Comparison of ENCODE assay signal across 22 cellular contexts in genomic region chr7:98294326-98294725, GRCh38. TPM values are rescaled to one million over a fixed set of nuclear protein-coding genes. Genes with fewer than 3 reads are reported as not detected.
DNase-seq lines count a peak whose midpoint lies in the region; ATAC-seq, FAIRE-seq and TF ChIP-seq lines count a peak whose summit lies in the region.
"Had no signal": no experiment of that assay in that cellular context is flagged by ENCODE, and none has a peak within 500 bp of the region (broad histone marks: within the 10 kb centered on the region; RNA-seq: fewer than 3 reads in every experiment).

No MANE protein-coding gene starts in this region.

- H4K20me1 ChIP-seq in GM23338 (replicated peaks; ENCODE audit: insufficient read depth) = peaks cover 22% of the 10 kb centered on the region; the same call in 1 of the 2 replicates
- H4K20me1 ChIP-seq in PC-9 (ENCODE audit: insufficient read depth) = peaks cover 57% of the 10 kb centered on the region

- 0 out of 2 replicates have a peak, but pooled peaks cover 16% of the 10 kb centered on the region for H3K36me3 ChIP-seq in GM23338 (ENCODE audit: insufficient read depth)
- H3K36me3 ChIP-seq in PC-9 (ENCODE audit: low read depth) = peaks cover 20% of the 10 kb centered on the region
- H3K36me3 ChIP-seq in stomach = peaks cover 29 to 83% (median 65%) of the 10 kb centered on the region in 4 donors
- H3K36me3 ChIP-seq in kidney (ENCODE audit: control insufficient read depth in 1 of 2, insufficient read depth in 2 of 2, low read length in 2 of 2) = peaks cover 10 to 25% of the 10 kb centered on the region in 2 donors

- H3K27ac ChIP-seq in GM23338 (ENCODE audit: low read depth) (peak overlapping the region; percentile 87; the same call in 1 of the 2 replicates), PC-9 (no peak overlapping the region), stomach (peak overlapping the region; percentile 19 to 64 (median 32)), kidney (ENCODE audit: low read depth in 2 of 2, low read length in 2 of 2) (no peak overlapping the region)
- H3K27ac ChIP-seq: SJCRH30, tibial artery had no signal

- CTCF ChIA-PET in PC-9 (lab: Charles Lee) = interaction anchor here (0.6 kb wide), 1 partner anchor 587 kb away, joined by 3 read pairs; no protein-coding TSS in a partner anchor

- no peak for TF ChIP-seq POLR2A in stomach (IDR thresholded peaks at IDR 0.05)

- TF ChIP-seq EP300 in stomach (IDR thresholded peaks at IDR 0.05) = no peak

- H3K4me1 ChIP-seq in GM23338 (ENCODE audit: insufficient read depth) = peaks cover 13% of the 10 kb centered on the region; the same call in 1 of the 2 replicates
- no peaks in the 10 kb centered on the region for H3K4me1 ChIP-seq in PC-9 (replicated peaks; ENCODE audit: insufficient read depth)
- H3K4me1 ChIP-seq in stomach = peaks cover 22 to 71% (median 53%) of the 10 kb centered on the region in 4 donors
- peaks cover 4 to 5% of the 10 kb centered on the region in 2 donors for H3K4me1 ChIP-seq in kidney (ENCODE audit: control insufficient read depth in 1 of 2, insufficient read depth in 1 of 2, low read depth in 1 of 2, low read length in 2 of 2)
- H3K4me1 ChIP-seq: SJCRH30 had no signal

- H3K9me3 ChIP-seq in PC-9 (ENCODE audit: insufficient read depth, low read depth) (no peaks in the 10 kb centered on the region), stomach (no peaks in the 10 kb centered on the region), kidney (ENCODE audit: control insufficient read depth in 1 of 2, low read length in 2 of 2) (no peaks in the 10 kb centered on the region)
- H3K9me3 ChIP-seq: prostate gland, SJCRH30, tibial artery had no signal

- POLR2A ChIA-PET in PC-9 (lab: Charles Lee; ENCODE audit: unreplicated experiment) = no interaction called here

- H3K4me1 Mint-ChIP-seq in GM23338 (peaks cover 24% of the 10 kb centered on the region), endothelial cell (ENCODE audit: unreplicated experiment) (peaks cover 15% of the 10 kb centered on the region)
- H3K4me1 Mint-ChIP-seq: activated naive CD8-positive, alpha-beta T cell treated with anti-CD3 and anti-CD28 coated beads, Interleukin-2, amount 50 U/mL, for 24 hours had no signal

- H3K27ac Mint-ChIP-seq in GM23338 (peak overlapping the region; percentile 24; the same call in 1 of the 2 replicates), endothelial cell (ENCODE audit: unreplicated experiment) (peak overlapping the region; percentile 80)
- H3K27ac Mint-ChIP-seq: activated CD8-positive, alpha-beta T cell treated with anti-CD3 and anti-CD28 coated beads for 36 hours; activated naive CD8-positive, alpha-beta T cell treated with anti-CD3 and anti-CD28 coated beads, Interleukin-2, amount 50 U/mL, for 24 hours; stimulated activated naive CD8-positive, alpha-beta T cell treated with anti-CD3 and anti-CD28 coated beads, Interleukin-15, Interleukin-2, amounts not matched to agents 100 ng/mL and 50 ng/mL, for 24 hours; T-cell had no signal

- WGBS in stomach, 5 donors = 69 to 82% (median 77%) methylated on average over 15 of the region's 15 CpGs

- no peak for DNase-seq in GM23338 (ENCODE audit: low spot score)
- no peak for DNase-seq in PC-9
- no peak for DNase-seq in endothelial cell (ENCODE audit: low spot score)
- DNase-seq in stomach = no peak
- DNase-seq in kidney = no peak
- no peak for DNase-seq in GM13976 (ENCODE audit: low spot score)
- DNase-seq: activated CD4-positive, CD25-positive, alpha-beta regulatory T cell treated with anti-CD3 and anti-CD28 coated beads, Interleukin-2, amount 50 U/mL, for 72 hours; activated gamma-delta T cell; activated T-cell treated with anti-CD3 and anti-CD28 coated beads, Interleukin-2, amount 50 U/mL, for 1 hour; CD8-positive, alpha-beta memory T cell; effector memory CD8-positive, alpha-beta T cell; tibial artery had no signal

- H3K9me2 ChIP-seq in GM23338 (ENCODE audit: insufficient read depth) (no peaks in the 10 kb centered on the region), PC-9 (ENCODE audit: insufficient read depth) (no peaks in the 10 kb centered on the region)

- in situ Hi-C loops in GM13976 (cut with MboI; ENCODE audit: low sequenced_read_pairs, unreplicated experiment) = no loop called here

- H3K4me2 ChIP-seq in GM23338 (no peak overlapping the region), PC-9 (no peak overlapping the region)

- H3K79me2 ChIP-seq in GM23338 (replicated peaks; ENCODE audit: insufficient read depth) (peaks cover 18% of the 10 kb centered on the region), PC-9 (ENCODE audit: low read depth) (peaks cover 29% of the 10 kb centered on the region)

- TF ChIP-seq CTCF in GM23338 (conservative IDR thresholded peaks at IDR 0.05; ENCODE audit: low read depth in 2 of 2) = no peak
- TF ChIP-seq CTCF in PC-9 (conservative IDR thresholded peaks at IDR 0.05) = no peak
- TF ChIP-seq CTCF in endothelial cell (IDR thresholded peaks at IDR 0.05; ENCODE audit: unreplicated experiment) = no peak
- no peak for TF ChIP-seq CTCF in stomach (IDR thresholded peaks at IDR 0.05)
- no peak for TF ChIP-seq CTCF in kidney (IDR thresholded peaks at IDR 0.05; ENCODE audit: borderline replicate concordance, extremely low read depth, insufficient read depth)
- no peak for TF ChIP-seq CTCF in GM13976 (IDR thresholded peaks at IDR 0.05; ENCODE audit: borderline replicate concordance, control extremely low read depth, extremely low read depth, insufficient read depth, missing control alignments)

- H3K27me3 ChIP-seq in GM23338 (ENCODE audit: insufficient read depth) (no peaks in the 10 kb centered on the region), PC-9 (ENCODE audit: insufficient read depth, low read depth) (no peaks in the 10 kb centered on the region), stomach (no peaks in the 10 kb centered on the region)
- H3K27me3 ChIP-seq: SJCRH30, tibial artery had no signal

- ATAC-seq in GM23338 (no peak), GM18519 (IDR thresholded peaks at IDR 0.05; ENCODE audit: low FRiP score, unreplicated experiment) (no peak)

- intact Hi-C loops in PC-9 (cut with micrococcal nuclease; ENCODE audit: unreplicated experiment) = loop anchor here (2.0 kb wide), 1 partner anchor 450 kb away; no protein-coding TSS in a partner anchor
- intact Hi-C loops in stomach (cut with DNase I; ENCODE audit: low total_unique reads) = no loop called here
- intact Hi-C loops in kidney (cut with DNase I) = loop anchor here (10.0 kb wide), 1 partner anchor 110 kb away; the partner anchor contains the start of gene BAIAP2L1

- peaks cover 10% of the 10 kb centered on the region; the same call in 1 of the 2 replicates for H3F3A ChIP-seq in GM23338 (replicated peaks; ENCODE audit: low read depth)
- H3F3A ChIP-seq in PC-9 (ENCODE audit: insufficient read depth, low read depth) = peaks cover 65% of the 10 kb centered on the region

- H2AFZ ChIP-seq in GM23338 (no peak overlapping the region), PC-9 (no peak overlapping the region)

- peaks cover 37% of the 10 kb centered on the region for H3K36me3 Mint-ChIP-seq in GM23338 (ENCODE audit: low read depth)
- H3K36me3 Mint-ChIP-seq in endothelial cell (ENCODE audit: low read depth, unreplicated experiment) = peaks cover 5% of the 10 kb centered on the region

- H3K4me3 ChIP-seq in GM23338 (no peak overlapping the region), PC-9 (no peak overlapping the region), stomach (no peak overlapping the region), kidney (ENCODE audit: low read length in 2 of 2) (no peak overlapping the region)
- H3K4me3 ChIP-seq: lung, prostate gland, SJCRH30, tibial artery had no signal

- BruUV-seq in PC-9 (replicated peaks; lab: Mats Ljungman, UMichigan) = TSS peak; percentile 3

- no peak for FAIRE-seq in kidney (lab: Jason Lieb, UNC)
- FAIRE-seq: colon, H1 had no signal

- H3K27me3 Mint-ChIP-seq in GM23338 (ENCODE audit: insufficient read depth, low read depth, poor library complexity) = peaks cover 15% of the 10 kb centered on the region
- H3K27me3 Mint-ChIP-seq in endothelial cell (ENCODE audit: unreplicated experiment) = peaks cover 2% of the 10 kb centered on the region
- H3K27me3 Mint-ChIP-seq: activated CD8-positive, alpha-beta T cell treated with anti-CD3 and anti-CD28 coated beads for 36 hours; activated naive CD8-positive, alpha-beta T cell treated with anti-CD3 and anti-CD28 coated beads, Interleukin-2, amount 50 U/mL, for 24 hours; CD8-positive, alpha-beta memory T cell; effector memory CD8-positive, alpha-beta T cell; stimulated activated naive CD8-positive, alpha-beta T cell treated with anti-CD3 and anti-CD28 coated beads, Interleukin-15, Interleukin-2, amounts not matched to agents 100 ng/mL and 50 ng/mL, for 24 hours; T-cell had no signal

- no peak overlapping the region for H3K4me3 Mint-ChIP-seq in GM23338
- peak overlapping the region; percentile 42 for H3K4me3 Mint-ChIP-seq in endothelial cell (ENCODE audit: unreplicated experiment)
- H3K4me3 Mint-ChIP-seq: activated CD8-positive, alpha-beta T cell treated with anti-CD3 and anti-CD28 coated beads for 36 hours; activated naive CD8-positive, alpha-beta T cell treated with anti-CD3 and anti-CD28 coated beads, Interleukin-2, amount 50 U/mL, for 24 hours; CD8-positive, alpha-beta memory T cell; effector memory CD8-positive, alpha-beta T cell; stimulated activated naive CD8-positive, alpha-beta T cell treated with anti-CD3 and anti-CD28 coated beads, Interleukin-15, Interleukin-2, amounts not matched to agents 100 ng/mL and 50 ng/mL, for 24 hours; T-cell had no signal

- no peak overlapping the region for H3K9ac ChIP-seq in kidney (ENCODE audit: low read length in 2 of 2)

- no peaks in the 10 kb centered on the region for H3K9me3 Mint-ChIP-seq in GM23338
- no peaks in the 10 kb centered on the region for H3K9me3 Mint-ChIP-seq in endothelial cell (ENCODE audit: unreplicated experiment)
- H3K9me3 Mint-ChIP-seq: activated CD8-positive, alpha-beta T cell treated with anti-CD3 and anti-CD28 coated beads for 36 hours; activated naive CD8-positive, alpha-beta T cell treated with anti-CD3 and anti-CD28 coated beads, Interleukin-2, amount 50 U/mL, for 24 hours; CD8-positive, alpha-beta memory T cell; effector memory CD8-positive, alpha-beta T cell; stimulated activated naive CD8-positive, alpha-beta T cell treated with anti-CD3 and anti-CD28 coated beads, Interleukin-15, Interleukin-2, amounts not matched to agents 100 ng/mL and 50 ng/mL, for 24 hours; T-cell had no signal

RNA-seq across cellular contexts. Expression of gene BRI3, which starts 12.8 kb away (rescaled TPM):
- 21.7 and 25.2 TPM in 2 replicates for total RNA-seq in GM23338 (2014; rRNA removed; shearing (Covaris generic))
- 66.1 and 141 TPM in 2 replicates for polyA plus RNA-seq in GM23338 (2016; fragmentation: Nextera tagmentation; extraction: Ambion mirVana)
- 239 and 255 TPM in 2 replicates for total RNA-seq in PC-9 (2021)
- total RNA-seq in endothelial cell (ENCODE audit: unreplicated experiment) = 300 TPM
- 10 to 100 TPM in 4 of 5 donors, not detected in 1; 25.9 to 92.8 (median 50.7) TPM for total RNA-seq in stomach
- polyA plus RNA-seq in stomach = 100 to 1,000 TPM; 241 to 411 (median 328) TPM
- 192 TPM for total RNA-seq in kidney
- 240 TPM for polyA plus RNA-seq in kidney (ENCODE audit: insufficient read depth, low read depth, low replicate concordance)

RNA-seq across cellular contexts. Expression of gene TECPR1, which starts 42.3 kb away (rescaled TPM):
- 8.3 and 24.4 TPM in 2 replicates for total RNA-seq in GM23338 (2014; rRNA removed; shearing (Covaris generic))
- 4.4 and 4.6 TPM in 2 replicates for polyA plus RNA-seq in GM23338 (2016; fragmentation: Nextera tagmentation; extraction: Ambion mirVana)
- total RNA-seq in PC-9 (2021) = 22.7 and 27.4 TPM in 2 replicates
- total RNA-seq in endothelial cell (ENCODE audit: unreplicated experiment) = 129 TPM
- 10 to 100 TPM; 17.4 to 70.7 (median 35.6) TPM for total RNA-seq in stomach
- 10 to 100 TPM in 2 of 3 donors, 1 to 10 TPM in 1; 8.8 to 25.1 (median 11.2) TPM for polyA plus RNA-seq in stomach
- 39.5 TPM for total RNA-seq in kidney
- 5.1 TPM for polyA plus RNA-seq in kidney (ENCODE audit: insufficient read depth, low read depth, low replicate concordance)

Comparison
In these comparisons a context has a peak if more than half of its experiments do, and no peak if none do; other contexts are left out.
1. H3K27ac ChIP-seq: peak in GM23338 (single experiment) and stomach (5 of 5); none in PC-9 (single experiment) and kidney (0 of 2).